29 cellular contexts compared by ENCODE assay signal in the genomic region with DNA sequence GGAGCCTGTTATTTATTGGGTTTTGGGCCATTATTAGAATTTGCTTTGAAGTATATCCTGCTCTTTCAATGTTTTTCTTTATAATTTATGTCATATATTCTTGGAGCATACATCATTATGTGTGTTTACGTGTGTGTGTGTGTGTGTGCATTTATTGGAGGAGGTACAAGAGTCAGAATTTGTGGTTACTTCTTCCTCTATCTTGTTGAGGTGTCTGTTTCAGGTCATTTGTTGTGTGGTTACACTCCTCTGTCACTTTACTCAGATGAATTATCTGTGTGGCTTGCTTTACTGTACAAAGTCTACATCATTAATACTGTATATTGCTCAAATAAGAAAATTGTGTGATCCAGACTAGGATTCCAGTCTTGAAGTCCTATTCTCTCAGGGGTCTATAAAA.
DNase-seq lines count a peak whose midpoint lies in the region; ATAC-seq and TF ChIP-seq lines count a peak whose summit lies in the region.
"Had no signal": no experiment of that assay in that cellular context is flagged by ENCODE, and none has a peak within 500 bp of the region (broad histone marks: within the 10 kb centered on the region; RNA-seq: fewer than 3 reads in every experiment).

No MANE protein-coding gene starts in this region.

- H2AFZ ChIP-seq in hepatocyte: no peak overlapping the region

- peak; percentile 96 for ATAC-seq in GM18502 (IDR thresholded peaks at IDR 0.05; ENCODE audit: poor library complexity, unreplicated experiment)
- ATAC-seq in GM19351 (IDR thresholded peaks at IDR 0.05; ENCODE audit: unreplicated experiment): peak; percentile 52
- peak; percentile 74 for ATAC-seq in HG02973 (IDR thresholded peaks at IDR 0.05; ENCODE audit: unreplicated experiment)
- peak; percentile 61 for ATAC-seq in HG03571 (IDR thresholded peaks at IDR 0.05; ENCODE audit: unreplicated experiment)
- ATAC-seq: effector memory CD8-positive, alpha-beta T cell; naive thymus-derived CD8-positive, alpha-beta T cell; psoas muscle had no signal

- H3K4me3 ChIP-seq in hepatocyte: no peak overlapping the region
- H3K4me3 ChIP-seq: MG63, psoas muscle had no signal

- DNase-seq in hepatocyte (ENCODE audit: low spot score) (no peak), NCI-H2171 treated with DMSO at 0.1 percent for 48 hours (lab: John Stamatoyannopoulos, UW) (no peak), iPS-NIHi11 (ENCODE audit: low spot score) (no peak), NCI-H1092 (lab: John Stamatoyannopoulos, UW) (no peak)
- DNase-seq: ACHN; activated CD4-positive, alpha-beta T cell treated with anti-CD3 and anti-CD28 coated beads for 48 hours; activated CD8-positive, alpha-beta memory T cell treated with anti-CD3 and anti-CD28 coated beads for 24 hours; activated effector memory CD4-positive, alpha-beta T cell treated with anti-CD3 and anti-CD28 coated beads, Interleukin-2, amount 50 U/mL, for 16 hours; caudate nucleus; cortex of kidney; DMS53; effector memory CD8-positive, alpha-beta T cell; GOT3; HFFc6; KBM-7; MG63; naive thymus-derived CD8-positive, alpha-beta T cell; NCI-H510A; NK-92 treated with Interleukin-12 subunit alpha and Interleukin-12 subunit beta, amount 100 ng/mL, for 24 hours; occipital lobe; psoas muscle; SHP77; stimulated activated CD4-positive, alpha-beta T cell treated with anti-CD3 and anti-CD28 coated beads, Interleukin-15, amount 100 ng/mL, for 24 hours; stimulated activated naive CD4-positive, alpha-beta T cell had no signal

- no peak overlapping the region for H3K27ac ChIP-seq in hepatocyte
- H3K27ac ChIP-seq: psoas muscle, VCaP had no signal

- H3K9me2 ChIP-seq in hepatocyte (replicated peaks; ENCODE audit: insufficient read depth): no peaks in the 10 kb centered on the region

- H3K9me3 ChIP-seq in hepatocyte (ENCODE audit: low read depth): no peaks in the 10 kb centered on the region
- H3K9me3 ChIP-seq: MG63, psoas muscle had no signal

- H3K36me3 ChIP-seq in hepatocyte (replicated peaks; ENCODE audit: insufficient read depth, low read depth): no peaks in the 10 kb centered on the region
- H3K36me3 ChIP-seq: MG63 had no signal

- no peaks in the 10 kb centered on the region for H3K27me3 ChIP-seq in hepatocyte
- H3K27me3 ChIP-seq: MG63 had no signal

- H3K4me2 ChIP-seq in hepatocyte: no peak overlapping the region

- 82% methylated on average over 1 of the region's 1 CpG for WGBS in hepatocyte (ENCODE audit: low lambda C conversion rate, missing lambda C conversion rate)

- H4K20me1 ChIP-seq in hepatocyte (ENCODE audit: insufficient read depth, poor library complexity, severe bottlenecking): no peaks in the 10 kb centered on the region

- TF ChIP-seq CTCF in hepatocyte (IDR thresholded peaks at IDR 0.05; ENCODE audit: poor library complexity): no peak

- H3K4me1 ChIP-seq in hepatocyte (ENCODE audit: insufficient read depth): no peaks in the 10 kb centered on the region
- H3K4me1 ChIP-seq: psoas muscle had no signal

- no peaks in the 10 kb centered on the region for H3K79me2 ChIP-seq in hepatocyte
